Comparison of ENCODE assay signal across 1 cellular context in the genomic region with DNA sequence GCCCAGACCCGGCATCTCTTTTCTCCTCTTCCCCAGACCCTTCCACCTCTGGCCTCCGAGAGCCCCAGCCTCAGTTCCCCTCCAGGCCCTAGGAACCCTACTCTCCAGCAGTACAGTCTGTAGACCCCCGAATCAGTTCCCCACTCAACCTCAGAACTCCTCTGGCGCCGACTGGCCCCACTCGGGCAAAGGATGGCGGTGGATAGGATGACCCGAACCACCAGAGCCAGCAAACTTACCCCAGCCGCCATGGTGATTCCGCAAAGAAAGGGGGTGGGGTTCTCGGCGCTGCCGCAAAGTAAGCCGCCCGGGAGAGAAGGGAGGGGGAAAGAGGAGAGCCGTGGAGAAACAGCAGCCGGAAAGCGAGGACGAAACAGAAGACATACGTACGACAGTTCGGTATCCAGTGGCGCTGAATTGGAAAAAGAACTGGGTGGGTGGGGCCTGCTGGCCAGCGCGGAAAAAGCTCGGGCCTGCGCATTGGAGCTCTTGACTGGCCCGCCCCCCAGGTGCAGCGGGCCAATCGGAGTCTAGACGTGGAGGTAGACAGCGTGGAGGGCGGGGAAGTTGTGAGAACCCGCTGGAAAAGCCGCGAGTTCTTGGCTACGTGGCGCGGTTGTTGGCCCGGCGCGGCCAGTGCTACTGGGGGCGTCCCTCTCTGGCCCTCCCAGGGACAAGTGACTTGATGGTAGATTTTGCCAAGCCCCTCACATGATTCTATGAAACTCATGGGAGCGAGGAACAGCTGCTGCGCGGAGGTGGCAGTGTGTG.
A peak's percentile ranks its signal among the peaks of the same experiment; 100 is the strongest.
TF ChIP-seq lines count a peak whose summit lies in the region.

A gene with protein sequence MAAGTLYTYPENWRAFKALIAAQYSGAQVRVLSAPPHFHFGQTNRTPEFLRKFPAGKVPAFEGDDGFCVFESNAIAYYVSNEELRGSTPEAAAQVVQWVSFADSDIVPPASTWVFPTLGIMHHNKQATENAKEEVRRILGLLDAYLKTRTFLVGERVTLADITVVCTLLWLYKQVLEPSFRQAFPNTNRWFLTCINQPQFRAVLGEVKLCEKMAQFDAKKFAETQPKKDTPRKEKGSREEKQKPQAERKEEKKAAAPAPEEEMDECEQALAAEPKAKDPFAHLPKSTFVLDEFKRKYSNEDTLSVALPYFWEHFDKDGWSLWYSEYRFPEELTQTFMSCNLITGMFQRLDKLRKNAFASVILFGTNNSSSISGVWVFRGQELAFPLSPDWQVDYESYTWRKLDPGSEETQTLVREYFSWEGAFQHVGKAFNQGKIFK (minus strand): TSS at position 300 of the 771 bp plus-strand sequence. CDS start 49 bp downstream, at position 251.

TF ChIP-seq in GM12878, 131 proteins besides CTCF, POLR2A, EP300 and RAD21 (continued from another document):
- TF ChIP-seq, protein P1, sequence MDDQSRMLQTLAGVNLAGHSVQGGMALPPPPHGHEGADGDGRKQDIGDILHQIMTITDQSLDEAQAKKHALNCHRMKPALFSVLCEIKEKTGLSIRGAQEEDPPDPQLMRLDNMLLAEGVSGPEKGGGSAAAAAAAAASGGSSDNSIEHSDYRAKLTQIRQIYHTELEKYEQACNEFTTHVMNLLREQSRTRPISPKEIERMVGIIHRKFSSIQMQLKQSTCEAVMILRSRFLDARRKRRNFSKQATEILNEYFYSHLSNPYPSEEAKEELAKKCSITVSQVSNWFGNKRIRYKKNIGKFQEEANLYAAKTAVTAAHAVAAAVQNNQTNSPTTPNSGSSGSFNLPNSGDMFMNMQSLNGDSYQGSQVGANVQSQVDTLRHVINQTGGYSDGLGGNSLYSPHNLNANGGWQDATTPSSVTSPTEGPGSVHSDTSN (IDR thresholded peaks at IDR 0.05; ENCODE audit: insufficient replicate concordance, low read depth, low read length) = no peak
- TF ChIP-seq HDAC2 (IDR thresholded peaks at IDR 0.05) (no peak), MEF2A (IDR thresholded peaks at IDR 0.05; ENCODE audit: insufficient read depth, low read depth, low read length) (no peak), NR2C1 (IDR thresholded peaks at IDR 0.05) (no peak), ETV6 (conservative IDR thresholded peaks at IDR 0.05 in 1 of 2, IDR thresholded peaks at IDR 0.05 in 1 of 2; ENCODE audit: borderline replicate concordance in 1 of 2, low read depth in 1 of 2) (no peak), MXI1 (IDR thresholded peaks at IDR 0.05; ENCODE audit: low read depth, low read length) (peak; percentile 81), MYC (IDR thresholded peaks at IDR 0.05; ENCODE audit: insufficient read depth, insufficient read length, insufficient replicate concordance, low read length, severe bottlenecking) (peak; percentile 39), CHD4 (IDR thresholded peaks at IDR 0.05) (no peak), MTA3 (IDR thresholded peaks at IDR 0.05; ENCODE audit: borderline replicate concordance, low read length) (no peak), HCFC1 (IDR thresholded peaks at IDR 0.05; ENCODE audit: low read length) (peak; percentile 26), BRCA1 (IDR thresholded peaks at IDR 0.05; ENCODE audit: low read depth, low read length) (peak; percentile 49), ESRRA (IDR thresholded peaks at IDR 0.05; ENCODE audit: low read length) (no peak), CEBPB (IDR thresholded peaks at IDR 0.05; ENCODE audit: borderline replicate concordance in 1 of 2, low read depth in 2 of 2, low read length in 2 of 2) (no peak)
- TF ChIP-seq, protein P2, sequence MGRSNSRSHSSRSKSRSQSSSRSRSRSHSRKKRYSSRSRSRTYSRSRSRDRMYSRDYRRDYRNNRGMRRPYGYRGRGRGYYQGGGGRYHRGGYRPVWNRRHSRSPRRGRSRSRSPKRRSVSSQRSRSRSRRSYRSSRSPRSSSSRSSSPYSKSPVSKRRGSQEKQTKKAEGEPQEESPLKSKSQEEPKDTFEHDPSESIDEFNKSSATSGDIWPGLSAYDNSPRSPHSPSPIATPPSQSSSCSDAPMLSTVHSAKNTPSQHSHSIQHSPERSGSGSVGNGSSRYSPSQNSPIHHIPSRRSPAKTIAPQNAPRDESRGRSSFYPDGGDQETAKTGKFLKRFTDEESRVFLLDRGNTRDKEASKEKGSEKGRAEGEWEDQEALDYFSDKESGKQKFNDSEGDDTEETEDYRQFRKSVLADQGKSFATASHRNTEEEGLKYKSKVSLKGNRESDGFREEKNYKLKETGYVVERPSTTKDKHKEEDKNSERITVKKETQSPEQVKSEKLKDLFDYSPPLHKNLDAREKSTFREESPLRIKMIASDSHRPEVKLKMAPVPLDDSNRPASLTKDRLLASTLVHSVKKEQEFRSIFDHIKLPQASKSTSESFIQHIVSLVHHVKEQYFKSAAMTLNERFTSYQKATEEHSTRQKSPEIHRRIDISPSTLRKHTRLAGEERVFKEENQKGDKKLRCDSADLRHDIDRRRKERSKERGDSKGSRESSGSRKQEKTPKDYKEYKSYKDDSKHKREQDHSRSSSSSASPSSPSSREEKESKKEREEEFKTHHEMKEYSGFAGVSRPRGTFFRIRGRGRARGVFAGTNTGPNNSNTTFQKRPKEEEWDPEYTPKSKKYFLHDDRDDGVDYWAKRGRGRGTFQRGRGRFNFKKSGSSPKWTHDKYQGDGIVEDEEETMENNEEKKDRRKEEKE (IDR thresholded peaks at IDR 0.05) = no peak
- TF ChIP-seq, protein P3, sequence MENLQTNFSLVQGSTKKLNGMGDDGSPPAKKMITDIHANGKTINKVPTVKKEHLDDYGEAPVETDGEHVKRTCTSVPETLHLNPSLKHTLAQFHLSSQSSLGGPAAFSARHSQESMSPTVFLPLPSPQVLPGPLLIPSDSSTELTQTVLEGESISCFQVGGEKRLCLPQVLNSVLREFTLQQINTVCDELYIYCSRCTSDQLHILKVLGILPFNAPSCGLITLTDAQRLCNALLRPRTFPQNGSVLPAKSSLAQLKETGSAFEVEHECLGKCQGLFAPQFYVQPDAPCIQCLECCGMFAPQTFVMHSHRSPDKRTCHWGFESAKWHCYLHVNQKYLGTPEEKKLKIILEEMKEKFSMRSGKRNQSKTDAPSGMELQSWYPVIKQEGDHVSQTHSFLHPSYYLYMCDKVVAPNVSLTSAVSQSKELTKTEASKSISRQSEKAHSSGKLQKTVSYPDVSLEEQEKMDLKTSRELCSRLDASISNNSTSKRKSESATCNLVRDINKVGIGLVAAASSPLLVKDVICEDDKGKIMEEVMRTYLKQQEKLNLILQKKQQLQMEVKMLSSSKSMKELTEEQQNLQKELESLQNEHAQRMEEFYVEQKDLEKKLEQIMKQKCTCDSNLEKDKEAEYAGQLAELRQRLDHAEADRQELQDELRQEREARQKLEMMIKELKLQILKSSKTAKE (IDR thresholded peaks at IDR 0.05; ENCODE audit: low read depth, poor library complexity, severe bottlenecking) = peak; percentile 49
- TF ChIP-seq, protein P4, sequence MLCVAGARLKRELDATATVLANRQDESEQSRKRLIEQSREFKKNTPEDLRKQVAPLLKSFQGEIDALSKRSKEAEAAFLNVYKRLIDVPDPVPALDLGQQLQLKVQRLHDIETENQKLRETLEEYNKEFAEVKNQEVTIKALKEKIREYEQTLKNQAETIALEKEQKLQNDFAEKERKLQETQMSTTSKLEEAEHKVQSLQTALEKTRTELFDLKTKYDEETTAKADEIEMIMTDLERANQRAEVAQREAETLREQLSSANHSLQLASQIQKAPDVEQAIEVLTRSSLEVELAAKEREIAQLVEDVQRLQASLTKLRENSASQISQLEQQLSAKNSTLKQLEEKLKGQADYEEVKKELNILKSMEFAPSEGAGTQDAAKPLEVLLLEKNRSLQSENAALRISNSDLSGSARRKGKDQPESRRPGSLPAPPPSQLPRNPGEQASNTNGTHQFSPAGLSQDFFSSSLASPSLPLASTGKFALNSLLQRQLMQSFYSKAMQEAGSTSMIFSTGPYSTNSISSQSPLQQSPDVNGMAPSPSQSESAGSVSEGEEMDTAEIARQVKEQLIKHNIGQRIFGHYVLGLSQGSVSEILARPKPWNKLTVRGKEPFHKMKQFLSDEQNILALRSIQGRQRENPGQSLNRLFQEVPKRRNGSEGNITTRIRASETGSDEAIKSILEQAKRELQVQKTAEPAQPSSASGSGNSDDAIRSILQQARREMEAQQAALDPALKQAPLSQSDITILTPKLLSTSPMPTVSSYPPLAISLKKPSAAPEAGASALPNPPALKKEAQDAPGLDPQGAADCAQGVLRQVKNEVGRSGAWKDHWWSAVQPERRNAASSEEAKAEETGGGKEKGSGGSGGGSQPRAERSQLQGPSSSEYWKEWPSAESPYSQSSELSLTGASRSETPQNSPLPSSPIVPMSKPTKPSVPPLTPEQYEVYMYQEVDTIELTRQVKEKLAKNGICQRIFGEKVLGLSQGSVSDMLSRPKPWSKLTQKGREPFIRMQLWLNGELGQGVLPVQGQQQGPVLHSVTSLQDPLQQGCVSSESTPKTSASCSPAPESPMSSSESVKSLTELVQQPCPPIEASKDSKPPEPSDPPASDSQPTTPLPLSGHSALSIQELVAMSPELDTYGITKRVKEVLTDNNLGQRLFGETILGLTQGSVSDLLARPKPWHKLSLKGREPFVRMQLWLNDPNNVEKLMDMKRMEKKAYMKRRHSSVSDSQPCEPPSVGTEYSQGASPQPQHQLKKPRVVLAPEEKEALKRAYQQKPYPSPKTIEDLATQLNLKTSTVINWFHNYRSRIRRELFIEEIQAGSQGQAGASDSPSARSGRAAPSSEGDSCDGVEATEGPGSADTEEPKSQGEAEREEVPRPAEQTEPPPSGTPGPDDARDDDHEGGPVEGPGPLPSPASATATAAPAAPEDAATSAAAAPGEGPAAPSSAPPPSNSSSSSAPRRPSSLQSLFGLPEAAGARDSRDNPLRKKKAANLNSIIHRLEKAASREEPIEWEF (IDR thresholded peaks at IDR 0.05; ENCODE audit: insufficient replicate concordance, low read depth, low read length) = no peak
- TF ChIP-seq, protein P5, sequence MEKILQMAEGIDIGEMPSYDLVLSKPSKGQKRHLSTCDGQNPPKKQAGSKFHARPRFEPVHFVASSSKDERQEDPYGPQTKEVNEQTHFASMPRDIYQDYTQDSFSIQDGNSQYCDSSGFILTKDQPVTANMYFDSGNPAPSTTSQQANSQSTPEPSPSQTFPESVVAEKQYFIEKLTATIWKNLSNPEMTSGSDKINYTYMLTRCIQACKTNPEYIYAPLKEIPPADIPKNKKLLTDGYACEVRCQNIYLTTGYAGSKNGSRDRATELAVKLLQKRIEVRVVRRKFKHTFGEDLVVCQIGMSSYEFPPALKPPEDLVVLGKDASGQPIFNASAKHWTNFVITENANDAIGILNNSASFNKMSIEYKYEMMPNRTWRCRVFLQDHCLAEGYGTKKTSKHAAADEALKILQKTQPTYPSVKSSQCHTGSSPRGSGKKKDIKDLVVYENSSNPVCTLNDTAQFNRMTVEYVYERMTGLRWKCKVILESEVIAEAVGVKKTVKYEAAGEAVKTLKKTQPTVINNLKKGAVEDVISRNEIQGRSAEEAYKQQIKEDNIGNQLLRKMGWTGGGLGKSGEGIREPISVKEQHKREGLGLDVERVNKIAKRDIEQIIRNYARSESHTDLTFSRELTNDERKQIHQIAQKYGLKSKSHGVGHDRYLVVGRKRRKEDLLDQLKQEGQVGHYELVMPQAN (conservative IDR thresholded peaks at IDR 0.05) = peak; percentile 66
